8 cellular contexts compared by ENCODE assay signal in genomic region chr3:184513276-184514150, GRCh38. TPM values are rescaled to one million over a fixed set of nuclear protein-coding genes. Genes with fewer than 3 reads are reported as not detected.
DNase-seq lines count a peak whose midpoint lies in the region; ATAC-seq and TF ChIP-seq lines count a peak whose summit lies in the region.

No MANE protein-coding gene starts in this region.

- no peak overlapping the region for H3K27ac ChIP-seq in colonic mucosa

- peaks cover 3% of the 10 kb centered on the region for H3K27me3 ChIP-seq in colonic mucosa

- intact Hi-C loops in colonic mucosa (cut with DNase I) = loop anchor here (2.0 to 5.0 kb wide), 2 partner anchors 96 to 143 kb away; no protein-coding TSS in a partner anchor

- peak; percentile 79 for ATAC-seq in HG03280 (IDR thresholded peaks at IDR 0.05; ENCODE audit: unreplicated experiment)
- peak; percentile 98 for ATAC-seq in left lobe of liver

- DNase-seq in SIG-M5 treated with dmso at 0.1 percent for 504 hours (lab: John Stamatoyannopoulos, UW; ENCODE audit: unreplicated experiment) (peak; percentile 88), SIG-M5 (lab: John Stamatoyannopoulos, UW) (no peak), NCI-H510A (lab: John Stamatoyannopoulos, UW) (peak; percentile 57), colonic mucosa (peak; percentile 89), left lobe of liver (ENCODE audit: low spot score) (peak; percentile 83)
- peak; percentile 77 to 84 for DNase-seq in activated CD4-positive, alpha-beta T cell treated with anti-CD3 and anti-CD28 coated beads for 4 hours
- peak; percentile 76 to 77 for DNase-seq in stimulated activated CD4-positive, alpha-beta T cell treated with anti-CD3 and anti-CD28 coated beads, Interleukin-1b, Interleukin-23, amount 100 ng/mL, for 4 hours (ENCODE audit: low read depth in 2 of 2)

- H3K4me1 ChIP-seq in colonic mucosa = no peaks in the 10 kb centered on the region

- H3K9ac ChIP-seq in colonic mucosa (ENCODE audit: low read depth in 2 of 2, low read length in 2 of 2) = peak overlapping the region in 1 of 2 donors; percentile 58

- no peaks in the 10 kb centered on the region for H3K9me3 ChIP-seq in colonic mucosa

- peak overlapping the region; percentile 38 for H3K4me3 ChIP-seq in colonic mucosa

- TF ChIP-seq CTCF in colonic mucosa (IDR thresholded peaks at IDR 0.05) = peak; percentile 72

- no peaks in the 10 kb centered on the region for H3K36me3 ChIP-seq in colonic mucosa

RNA-seq across cellular contexts. Expression of gene EPHB3, which starts 48.1 kb away (rescaled TPM):
- total RNA-seq in colonic mucosa (10 to 100 TPM; 40.1 to 64.2 TPM), left lobe of liver (0.65 TPM)

Comparison
In these comparisons a context has a peak if more than half of its experiments do, and no peak if none do; other contexts are left out.
1. RNA of gene EPHB3, which starts 48.1 kb away (total RNA-seq): 40.1 to 64.2 TPM in colonic mucosa; 0.65 TPM in left lobe of liver (single experiment); every median in the first group is over 10 times any median in the second.